8 cellular contexts compared by ENCODE assay signal in the genomic region with DNA sequence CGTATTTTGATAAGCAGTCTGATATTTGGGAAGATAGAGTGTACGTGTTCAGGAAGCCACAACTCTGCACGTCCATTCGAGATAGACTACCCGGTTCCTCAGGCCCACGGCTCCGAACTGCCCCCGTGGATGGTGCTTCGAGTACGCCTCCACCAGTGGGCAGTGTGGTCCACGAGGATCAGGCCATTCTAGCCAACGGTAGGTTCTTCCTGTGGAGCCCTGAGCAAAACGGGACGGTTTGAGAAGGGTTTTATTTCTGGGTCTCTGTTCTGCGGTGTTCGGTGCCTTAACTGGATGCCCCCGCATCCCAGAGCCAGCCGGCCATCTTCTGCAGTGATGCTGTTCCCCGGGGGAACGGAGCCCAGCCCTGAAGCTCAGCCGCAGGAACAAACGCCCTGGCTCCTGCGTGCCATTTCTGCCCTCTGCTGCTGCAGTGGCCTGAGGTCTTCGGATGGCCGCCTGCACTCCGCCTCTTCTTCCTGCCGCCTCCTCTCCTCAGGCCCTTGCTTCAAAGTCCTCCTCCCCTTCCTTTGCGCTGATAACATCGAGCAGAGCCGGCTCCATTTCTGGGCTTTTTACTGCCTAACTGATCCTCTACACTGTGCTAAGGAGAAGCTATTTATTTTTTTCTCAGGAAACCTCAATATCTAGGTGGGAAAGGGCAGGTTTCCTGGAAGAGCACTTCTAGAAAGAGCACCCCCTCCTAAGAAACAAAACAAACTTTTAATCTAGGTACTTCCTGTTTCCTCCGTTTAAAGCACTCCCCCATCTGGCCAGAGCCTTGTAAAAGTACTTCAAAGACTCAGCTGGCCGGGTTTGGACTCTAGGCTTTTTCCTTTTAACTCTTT. TPM values are rescaled to one million over a fixed set of nuclear protein-coding genes. Genes with fewer than 3 reads are reported as not detected.
DNase-seq lines count a peak whose midpoint lies in the region; ATAC-seq and TF ChIP-seq lines count a peak whose summit lies in the region.

No MANE protein-coding gene starts in this region.

- H3K9me3 ChIP-seq in colonic mucosa (no peaks in the 10 kb centered on the region), mesodermal cell (ENCODE audit: control insufficient read depth, low read length) (no peaks in the 10 kb centered on the region)

- H3K27me3 ChIP-seq in colonic mucosa: no peaks in the 10 kb centered on the region

- H3K4me3 ChIP-seq in colonic mucosa: no peak overlapping the region
- no peak overlapping the region for H3K4me3 ChIP-seq in mesodermal cell (ENCODE audit: extremely low read depth, insufficient read depth, low read length, poor library complexity, severe bottlenecking)

- DNase-seq in EH (ENCODE audit: low read depth): peak; percentile 80
- peak; percentile 93 for DNase-seq in NOMO-1 (lab: John Stamatoyannopoulos, UW; ENCODE audit: unreplicated experiment in 2 of 2)
- DNase-seq in colonic mucosa: peak; percentile 47
- DNase-seq in GM03348 (ENCODE audit: low spot score): no peak
- no peak for DNase-seq in HuH-7.5 (ENCODE audit: low spot score)

- TF ChIP-seq CTCF in colonic mucosa (IDR thresholded peaks at IDR 0.05): no peak

- ATAC-seq in HG02798 (IDR thresholded peaks at IDR 0.05; ENCODE audit: poor library complexity, unreplicated experiment): no peak
- ATAC-seq in GM21723 (IDR thresholded peaks at IDR 0.05; ENCODE audit: unreplicated experiment): no peak

- 87 to 88% methylated on average over 25 to 29 of the region's 32 CpGs for WGBS in mesodermal cell (ENCODE audit: insufficient coverage in 2 of 2), 2 experiments

- intact Hi-C loops in colonic mucosa (cut with DNase I): no loop called here

- H3K36me3 ChIP-seq in colonic mucosa (no peaks in the 10 kb centered on the region), mesodermal cell (ENCODE audit: control insufficient read depth, insufficient read depth, low read length) (no peaks in the 10 kb centered on the region)

- H3K9ac ChIP-seq in colonic mucosa (ENCODE audit: low read depth in 2 of 2, low read length in 2 of 2): no peak overlapping the region

- H3K4me1 ChIP-seq in colonic mucosa: no peaks in the 10 kb centered on the region
- peaks cover 22% of the 10 kb centered on the region for H3K4me1 ChIP-seq in mesodermal cell (ENCODE audit: control insufficient read depth, insufficient read depth, low read length, poor library complexity, severe bottlenecking)

- H3K27ac ChIP-seq in colonic mucosa (peak overlapping the region; percentile 27), mesodermal cell (ENCODE audit: low read depth, low read length, severe bottlenecking) (peak overlapping the region; percentile 88)

RNA-seq across cellular contexts. Expression of gene SLC46A3, which starts 36.2 kb away (rescaled TPM):
- total RNA-seq in colonic mucosa: 10 to 100 TPM; 30.5 to 45.8 TPM
- 20.7 TPM for polyA plus RNA-seq in mesodermal cell (2013, experiment 1 of 2)
- 20.3 TPM for polyA plus RNA-seq in mesodermal cell (2013, experiment 2 of 2)

Comparison
In these comparisons a context has a peak if more than half of its experiments do, and no peak if none do; other contexts are left out.
1. DNase-seq: peak in EH (single experiment), NOMO-1 (2 of 2) and colonic mucosa (single experiment); none in GM03348 (single experiment) and HuH-7.5 (single experiment).